In genomic region chr9:89576404-89576824, GRCh38 we compare ENCODE assay signal across 8 cellular contexts. TPM values are rescaled to one million over a fixed set of nuclear protein-coding genes. Genes with fewer than 3 reads are reported as not detected.
DNase-seq lines count a peak whose midpoint lies in the region; ATAC-seq, FAIRE-seq and TF ChIP-seq lines count a peak whose summit lies in the region.

No MANE protein-coding gene starts in this region.

- H3K27me3 Mint-ChIP-seq in natural killer cell (ENCODE audit: low read depth in 2 of 2) = peaks cover 5 to 20% of the 10 kb centered on the region in 2 donors
- peaks cover 7 to 15% of the 10 kb centered on the region in 2 donors for H3K27me3 Mint-ChIP-seq in natural killer cell treated with Interleukin-12 subunit alpha and Interleukin-12 subunit beta and Interleukin-15 and Interleukin-18, amount 100 ng/mL, for 72 hours
- H3K27me3 Mint-ChIP-seq in endodermal cell (ENCODE audit: insufficient read depth) = no peaks in the 10 kb centered on the region

- no peak overlapping the region for H3K4me3 Mint-ChIP-seq in natural killer cell
- H3K4me3 Mint-ChIP-seq in natural killer cell treated with Interleukin-12 subunit alpha and Interleukin-12 subunit beta and Interleukin-15 and Interleukin-18, amount 100 ng/mL, for 72 hours = no peak overlapping the region
- H3K4me3 Mint-ChIP-seq in endodermal cell = no peak overlapping the region

- no peaks in the 10 kb centered on the region for H3K4me1 ChIP-seq in endodermal cell (ENCODE audit: control insufficient read depth, insufficient read depth, low read length)
- no peaks in the 10 kb centered on the region for H3K4me1 ChIP-seq in pancreas

- no peaks in the 10 kb centered on the region for H3K36me3 ChIP-seq in endodermal cell (ENCODE audit: control insufficient read depth, insufficient read depth, low read length)
- no peaks in the 10 kb centered on the region for H3K36me3 ChIP-seq in pancreas
- H3K36me3 ChIP-seq in WERI-Rb-1 = no peaks in the 10 kb centered on the region

- H3K27me3 ChIP-seq in endodermal cell (ENCODE audit: control insufficient read depth, insufficient read depth, low read length, poor library complexity, severe bottlenecking) = no peaks in the 10 kb centered on the region
- no peaks in the 10 kb centered on the region for H3K27me3 ChIP-seq in pancreas
- no peaks in the 10 kb centered on the region for H3K27me3 ChIP-seq in WERI-Rb-1 (ENCODE audit: insufficient read depth, low read depth, severe bottlenecking)

- FAIRE-seq in pancreas (lab: Jason Lieb, UNC) = peak; percentile 97

- H3K9ac ChIP-seq in endodermal cell (ENCODE audit: extremely low read depth, low read length, poor library complexity, severe bottlenecking) = no peak overlapping the region

- H3K4me1 Mint-ChIP-seq in natural killer cell = peaks cover 23 to 30% of the 10 kb centered on the region in 2 donors
- peaks cover 20 to 23% of the 10 kb centered on the region in 2 donors for H3K4me1 Mint-ChIP-seq in natural killer cell treated with Interleukin-12 subunit alpha and Interleukin-12 subunit beta and Interleukin-15 and Interleukin-18, amount 100 ng/mL, for 72 hours (ENCODE audit: low read depth in 2 of 2)
- H3K4me1 Mint-ChIP-seq in endodermal cell = no peaks in the 10 kb centered on the region

- H3K27ac ChIP-seq in endodermal cell (ENCODE audit: low read depth, low read length) = no peak overlapping the region
- no peak overlapping the region for H3K27ac ChIP-seq in pancreas
- no peak overlapping the region for H3K27ac ChIP-seq in WERI-Rb-1

- ATAC-seq in natural killer cell (no peak), pancreas (peak in 2 of 4 donors; percentile 32 to 40), GM19328 (IDR thresholded peaks at IDR 0.05; ENCODE audit: unreplicated experiment) (no peak)
- no peak for ATAC-seq in natural killer cell treated with Interleukin-12 subunit alpha and Interleukin-12 subunit beta and Interleukin-15 and Interleukin-18, amount 100 ng/mL, for 72 hours

- intact Hi-C loops in natural killer cell (cut with micrococcal nuclease) = loop anchor here (1.0 kb wide), 1 partner anchor 526 kb away; no protein-coding TSS in a partner anchor
- intact Hi-C loops in pancreas (cut with DNase I) = loop anchor here in 1 of 3 donors (10.0 kb wide), 1 partner anchor 1458 kb away; no protein-coding TSS in a partner anchor

- H3K27ac Mint-ChIP-seq in natural killer cell (no peak overlapping the region), endodermal cell (no peak overlapping the region)
- no peak overlapping the region for H3K27ac Mint-ChIP-seq in natural killer cell treated with Interleukin-12 subunit alpha and Interleukin-12 subunit beta and Interleukin-15 and Interleukin-18, amount 100 ng/mL, for 72 hours

- DNase-seq in natural killer cell (no peak), NCI-H748 treated with DMSO at 0.1 percent for 48 hours (lab: John Stamatoyannopoulos, UW) (peak; percentile 23), endodermal cell (no peak), pancreas (peak in 1 of 6 donors; percentile 10), D341Med (ENCODE audit: low spot score) (no peak), WERI-Rb-1 (no peak)
- no peak for DNase-seq in natural killer cell treated with Interleukin-12 subunit alpha and Interleukin-12 subunit beta and Interleukin-15 and Interleukin-18, amount 100 ng/mL, for 72 hours (ENCODE audit: low spot score)

- H3K9me3 Mint-ChIP-seq in natural killer cell (no peaks in the 10 kb centered on the region), endodermal cell (no peaks in the 10 kb centered on the region)
- H3K9me3 Mint-ChIP-seq in natural killer cell treated with Interleukin-12 subunit alpha and Interleukin-12 subunit beta and Interleukin-15 and Interleukin-18, amount 100 ng/mL, for 72 hours = no peaks in the 10 kb centered on the region

- no peak overlapping the region for H3K4me3 ChIP-seq in endodermal cell (ENCODE audit: low read length)
- no peak overlapping the region for H3K4me3 ChIP-seq in pancreas
- H3K4me3 ChIP-seq in WERI-Rb-1 (ENCODE audit: low read depth, low read length) = no peak overlapping the region

- 64% methylated on average over 3 of the region's 3 CpGs; no CpG with 5 or more reads in 1 of the 2 experiments for WGBS in endodermal cell (ENCODE audit: insufficient coverage in 1 of 2, insufficient read length in 1 of 2), 2 experiments
- WGBS in pancreas, 2 donors = 15 to 26% methylated on average over 3 of the region's 3 CpGs

- TF ChIP-seq CTCF in natural killer cell (IDR thresholded peaks at IDR 0.05) = peak; percentile 86
- TF ChIP-seq CTCF in endodermal cell (conservative IDR thresholded peaks at IDR 0.05) = peak; percentile 85
- peak; percentile 58 to 82 (median 70) for TF ChIP-seq CTCF in pancreas (IDR thresholded peaks at IDR 0.05)
- TF ChIP-seq CTCF in WERI-Rb-1 (IDR thresholded peaks at IDR 0.05; ENCODE audit: low read depth, low read length) = no peak

- H3K9me3 ChIP-seq in endodermal cell (ENCODE audit: control insufficient read depth, low read length) = no peaks in the 10 kb centered on the region
- no peaks in the 10 kb centered on the region for H3K9me3 ChIP-seq in pancreas
- H3K9me3 ChIP-seq in WERI-Rb-1 (ENCODE audit: severe bottlenecking) = peaks cover 3% of the 10 kb centered on the region

- no peaks in the 10 kb centered on the region for H3K36me3 Mint-ChIP-seq in natural killer cell
- H3K36me3 Mint-ChIP-seq in natural killer cell treated with Interleukin-12 subunit alpha and Interleukin-12 subunit beta and Interleukin-15 and Interleukin-18, amount 100 ng/mL, for 72 hours = no peaks in the 10 kb centered on the region
- H3K36me3 Mint-ChIP-seq in endodermal cell (ENCODE audit: low read depth) = no peaks in the 10 kb centered on the region

RNA-seq across cellular contexts. Expression of gene GADD45G, which starts 28.4 kb away (rescaled TPM):
- 1 to 10 TPM; 2.6 to 3.2 (median 2.8) TPM for total RNA-seq in natural killer cell
- total RNA-seq in natural killer cell treated with Interleukin-12 subunit alpha and Interleukin-12 subunit beta and Interleukin-15 and Interleukin-18, amount 100 ng/mL, for 72 hours = 10 to 100 TPM; 24.3 to 68.6 TPM
- 1 to 10 TPM; 5.1 to 9.6 TPM for total RNA-seq in endodermal cell
- polyA plus RNA-seq in endodermal cell (2013, experiment 1 of 2) = 66.1 TPM
- polyA plus RNA-seq in endodermal cell (2013, experiment 2 of 2) = 58.2 TPM
- 10 to 100 TPM in 5 of 6 donors, 1 to 10 TPM in 1; 9.5 to 39.6 (median 19.0) TPM for total RNA-seq in pancreas
- polyA plus RNA-seq in pancreas = 100 to 1,000 TPM; 126 to 220 TPM
